In genomic region chr6:40350193-40350941, GRCh38 we compare ENCODE assay signal across 1 cellular context.
TF ChIP-seq lines count a peak whose summit lies in the region.

No MANE protein-coding gene starts in this region.

TF ChIP-seq in GM12878, 131 proteins besides CTCF, POLR2A, EP300 and RAD21 (continued from another document):
- peak; percentile 31 for TF ChIP-seq E4F1 (IDR thresholded peaks at IDR 0.05; ENCODE audit: borderline replicate concordance, partially characterized antibody)
- peak; percentile 51; the same call in 1 of the 2 replicates for TF ChIP-seq TCF3 (IDR thresholded peaks at IDR 0.05; ENCODE audit: borderline replicate concordance, insufficient read depth, low read depth, low read length)
